In genomic region chr17:65228287-65228686, GRCh38 we compare ENCODE assay signal across 12 cellular contexts.
DNase-seq lines count a peak whose midpoint lies in the region; ATAC-seq and TF ChIP-seq lines count a peak whose summit lies in the region.
"Had no signal": no experiment of that assay in that cellular context is flagged by ENCODE, and none has a peak within 500 bp of the region (broad histone marks: within the 10 kb centered on the region; RNA-seq: fewer than 3 reads in every experiment).

No MANE protein-coding gene starts in this region.

- 78 to 85% (median 84%) methylated on average over 6 to 10 of the region's 10 CpGs for WGBS in stomach, 5 donors

- H3K27ac ChIP-seq in stomach = no peak overlapping the region
- H3K27ac ChIP-seq: neutrophil had no signal

- H3K36me3 Mint-ChIP-seq in activated T-cell treated with anti-CD3 and anti-CD28 coated beads, Interleukin-2, amount 50 U/mL, for 4 hours (ENCODE audit: insufficient read depth) = no peaks in the 10 kb centered on the region
- no peaks in the 10 kb centered on the region for H3K36me3 Mint-ChIP-seq in stimulated activated memory B cell treated with anti-CD40 and anti-IgM and Interleukin-4, amounts not matched to agents 10 μg/mL and 1 μg/mL and 100 μg/mL, for 72 hours

- TF ChIP-seq POLR2A in stomach (IDR thresholded peaks at IDR 0.05) = no peak

- CTCF ChIA-PET in GM10248 (lab: Yijun Ruan, JAX) = interaction anchor here (1.5 to 2.9 kb wide), 3 partner anchors 9 to 938 kb away, joined by 5 to 9 read pairs (median 8); no protein-coding TSS in a partner anchor

- peaks cover 0 to 25% (median 0%) of the 10 kb centered on the region in 3 donors for H3K27me3 ChIP-seq in stomach

- DNase-seq in activated T-cell treated with anti-CD3 and anti-CD28 coated beads, Interleukin-2, amount 50 U/mL, for 4 hours = no peak
- no peak for DNase-seq in activated T-cell treated with anti-CD3 and anti-CD28 coated beads, Interleukin-2, amount 50 U/mL, for 1 hour
- DNase-seq in dermis blood vessel endothelial cell (peak; percentile 2), stomach (no peak), GM10248 (ENCODE audit: extremely low spot score) (no peak)
- DNase-seq: activated CD4-positive, CD25-positive, alpha-beta regulatory T cell treated with anti-CD3 and anti-CD28 coated beads, Interleukin-2, amount 50 U/mL, for 72 hours; effector CD8-positive, alpha-beta T cell had no signal

- intact Hi-C loops in stomach (cut with DNase I; ENCODE audit: low total_unique reads) = no loop called here

- H3K4me3 Mint-ChIP-seq in activated T-cell treated with anti-CD3 and anti-CD28 coated beads, Interleukin-2, amount 50 U/mL, for 4 hours = peak overlapping the region; percentile 57
- no peak overlapping the region for H3K4me3 Mint-ChIP-seq in stimulated activated memory B cell treated with anti-CD40 and anti-IgM and Interleukin-4, amounts not matched to agents 10 μg/mL and 1 μg/mL and 100 μg/mL, for 72 hours

- H3K36me3 ChIP-seq in stomach = no peaks in the 10 kb centered on the region
- H3K36me3 ChIP-seq: neutrophil had no signal

- no peaks in the 10 kb centered on the region for H3K9me3 ChIP-seq in stomach
- H3K9me3 ChIP-seq: neutrophil had no signal

- no peak for ATAC-seq in activated T-cell treated with anti-CD3 and anti-CD28 coated beads, Interleukin-2, amount 50 U/mL, for 4 hours
- ATAC-seq in SK-N-SH treated with all-trans-retinoic acid at 6 μM for 48 hours = peak; percentile 5
- ATAC-seq in stimulated activated memory B cell treated with anti-CD40 and anti-IgM and Interleukin-4, amounts not matched to agents 10 μg/mL and 1 μg/mL and 100 μg/mL, for 72 hours = no peak
- ATAC-seq in HG02678 (IDR thresholded peaks at IDR 0.05; ENCODE audit: unreplicated experiment) = no peak
- ATAC-seq: sciatic nerve had no signal

- H3K4me1 Mint-ChIP-seq in activated T-cell treated with anti-CD3 and anti-CD28 coated beads, Interleukin-2, amount 50 U/mL, for 4 hours (ENCODE audit: low read depth) = peaks cover 31% of the 10 kb centered on the region
- peaks cover 14% of the 10 kb centered on the region for H3K4me1 Mint-ChIP-seq in stimulated activated memory B cell treated with anti-CD40 and anti-IgM and Interleukin-4, amounts not matched to agents 10 μg/mL and 1 μg/mL and 100 μg/mL, for 72 hours

- no peak overlapping the region for H3K4me3 ChIP-seq in stomach

- POLR2A ChIA-PET in GM10248 (lab: Yijun Ruan, JAX) = no interaction called here

- no peak for TF ChIP-seq EP300 in stomach (IDR thresholded peaks at IDR 0.05)

- no peaks in the 10 kb centered on the region for H3K9me3 Mint-ChIP-seq in activated T-cell treated with anti-CD3 and anti-CD28 coated beads, Interleukin-2, amount 50 U/mL, for 4 hours
- no peaks in the 10 kb centered on the region for H3K9me3 Mint-ChIP-seq in stimulated activated memory B cell treated with anti-CD40 and anti-IgM and Interleukin-4, amounts not matched to agents 10 μg/mL and 1 μg/mL and 100 μg/mL, for 72 hours

- H3K4me1 ChIP-seq in stomach = peaks cover 8 to 21% (median 15%) of the 10 kb centered on the region in 4 donors

- TF ChIP-seq CTCF in stomach (IDR thresholded peaks at IDR 0.05) = no peak
- no peak for TF ChIP-seq CTCF in GM10248 (IDR thresholded peaks at IDR 0.05; ENCODE audit: control extremely low read depth, extremely low read depth, low read depth, missing control alignments)

- peaks cover 2% of the 10 kb centered on the region for H3K27me3 Mint-ChIP-seq in activated T-cell treated with anti-CD3 and anti-CD28 coated beads, Interleukin-2, amount 50 U/mL, for 4 hours (ENCODE audit: low read depth)
- H3K27me3 Mint-ChIP-seq in stimulated activated memory B cell treated with anti-CD40 and anti-IgM and Interleukin-4, amounts not matched to agents 10 μg/mL and 1 μg/mL and 100 μg/mL, for 72 hours = peaks cover 64% of the 10 kb centered on the region

- peak overlapping the region; percentile 38 for H3K27ac Mint-ChIP-seq in stimulated activated memory B cell treated with anti-CD40 and anti-IgM and Interleukin-4, amounts not matched to agents 10 μg/mL and 1 μg/mL and 100 μg/mL, for 72 hours

TF ChIP-seq in SK-N-SH treated with all-trans-retinoic acid at 6 μM for 48 hours, 23 proteins besides CTCF, POLR2A, EP300 and RAD21:
- TF ChIP-seq TOX (CRISPR knock-in tag; IDR thresholded peaks at IDR 0.05; ENCODE audit: borderline replicate concordance) (no peak), OSR1 (CRISPR knock-in tag; IDR thresholded peaks at IDR 0.05) (no peak), ZFP3 (CRISPR knock-in tag; IDR thresholded peaks at IDR 0.05) (no peak), CSDC2 (CRISPR knock-in tag; IDR thresholded peaks at IDR 0.05) (no peak), CSRNP3 (CRISPR knock-in tag; IDR thresholded peaks at IDR 0.05) (no peak), CREB5 (CRISPR knock-in tag; IDR thresholded peaks at IDR 0.05; ENCODE audit: low read depth) (no peak), ESRRG (CRISPR knock-in tag; IDR thresholded peaks at IDR 0.05) (no peak), BACH2 (CRISPR knock-in tag; IDR thresholded peaks at IDR 0.05; ENCODE audit: borderline replicate concordance) (no peak), POU6F1 (CRISPR knock-in tag; IDR thresholded peaks at IDR 0.05; ENCODE audit: borderline replicate concordance, low read depth) (no peak), ZNF70 (CRISPR knock-in tag; IDR thresholded peaks at IDR 0.05) (no peak), RARB (CRISPR knock-in tag; IDR thresholded peaks at IDR 0.05) (no peak), ZNF8 (CRISPR knock-in tag; IDR thresholded peaks at IDR 0.05) (no peak), PATZ1 (CRISPR knock-in tag; IDR thresholded peaks at IDR 0.05; ENCODE audit: borderline replicate concordance) (no peak)
